In genomic region chr4:168832746-168833575, GRCh38 we compare ENCODE assay signal across 8 cellular contexts.
A peak's percentile ranks its signal among the peaks of the same experiment; 100 is the strongest.
DNase-seq lines count a peak whose midpoint lies in the region; ATAC-seq and TF ChIP-seq lines count a peak whose summit lies in the region.

No MANE protein-coding gene starts in this region.

- DNase-seq in activated naive CD4-positive, alpha-beta T cell treated with anti-CD3 and anti-CD28 coated beads for 36 hours, result no peak
- DNase-seq in activated naive CD4-positive, alpha-beta T cell treated with Interleukin-2 at 50 U/mL for 16 hours, result no peak
- DNase-seq in fibroblast of mammary gland (ENCODE audit: low read depth) (peak; percentile 45), H4 (ENCODE audit: low spot score) (no peak), NCI-H1105 treated with DMSO at 0.1 percent for 48 hours (lab: John Stamatoyannopoulos, UW) (no peak), NCI-H2227 (lab: John Stamatoyannopoulos, UW; ENCODE audit: unreplicated experiment) (no peak)
- peak in 2 of 10 donors; percentile 5 to 9 for DNase-seq in naive thymus-derived CD8-positive, alpha-beta T cell

- no peaks in the 10 kb centered on the region for H3K36me3 Mint-ChIP-seq in activated naive CD4-positive, alpha-beta T cell treated with anti-CD3 and anti-CD28 coated beads for 36 hours (ENCODE audit: low read depth)
- H3K36me3 Mint-ChIP-seq in naive thymus-derived CD8-positive, alpha-beta T cell, result peaks cover 0 to 2% (median 0%) of the 10 kb centered on the region in 3 donors

- H3K27ac Mint-ChIP-seq in activated naive CD4-positive, alpha-beta T cell treated with anti-CD3 and anti-CD28 coated beads for 36 hours, result no peak overlapping the region
- H3K27ac Mint-ChIP-seq in naive thymus-derived CD8-positive, alpha-beta T cell, result peak overlapping the region in 1 of 10 donors; percentile 29

- H3K27me3 Mint-ChIP-seq in activated naive CD4-positive, alpha-beta T cell treated with anti-CD3 and anti-CD28 coated beads for 36 hours (ENCODE audit: low read depth), result peaks cover 60% of the 10 kb centered on the region
- H3K27me3 Mint-ChIP-seq in naive thymus-derived CD8-positive, alpha-beta T cell, result peaks cover 33 to 90% (median 51%) of the 10 kb centered on the region in 5 donors

- H3K4me3 ChIP-seq in WI38 (ENCODE audit: low read depth, low read length) (peak overlapping the region; percentile 80), fibroblast of mammary gland (ENCODE audit: control insufficient read depth, low read depth, low read length) (peak overlapping the region; percentile 71)

- TF ChIP-seq CTCF in WI38 (IDR thresholded peaks at IDR 0.05; ENCODE audit: low read depth, low read length) (0 out of 2 replicates have a peak, but pooled peaks have one; percentile 13), fibroblast of mammary gland (conservative IDR thresholded peaks at IDR 0.05; ENCODE audit: control insufficient read depth, insufficient read depth, low read depth, low read length) (peak; percentile 19)

- H3K4me1 Mint-ChIP-seq in activated naive CD4-positive, alpha-beta T cell treated with anti-CD3 and anti-CD28 coated beads for 36 hours (ENCODE audit: low read depth), result peaks cover 11% of the 10 kb centered on the region
- peaks cover 8 to 21% (median 16%) of the 10 kb centered on the region in 4 donors for H3K4me1 Mint-ChIP-seq in naive thymus-derived CD8-positive, alpha-beta T cell

- H3K9me3 Mint-ChIP-seq in activated naive CD4-positive, alpha-beta T cell treated with anti-CD3 and anti-CD28 coated beads for 36 hours, result no peaks in the 10 kb centered on the region
- H3K9me3 Mint-ChIP-seq in naive thymus-derived CD8-positive, alpha-beta T cell, result no peaks in the 10 kb centered on the region

- ATAC-seq in naive thymus-derived CD8-positive, alpha-beta T cell, result peak in 1 of 2 donors; percentile 27

- POLR2A ChIA-PET in naive thymus-derived CD8-positive, alpha-beta T cell (lab: Charles Lee), result no interaction called here

- CTCF ChIA-PET in activated naive CD4-positive, alpha-beta T cell treated with anti-CD3 and anti-CD28 coated beads for 36 hours (lab: Charles Lee), result interaction anchor here (1.3 kb wide), 1 partner anchor 90 kb away, joined by 8 read pairs; no protein-coding TSS in a partner anchor

- peak overlapping the region; percentile 74 for H3K4me3 Mint-ChIP-seq in activated naive CD4-positive, alpha-beta T cell treated with anti-CD3 and anti-CD28 coated beads for 36 hours
- peak overlapping the region; percentile 65 to 93 (median 82) for H3K4me3 Mint-ChIP-seq in naive thymus-derived CD8-positive, alpha-beta T cell

- intact Hi-C loops in activated naive CD4-positive, alpha-beta T cell treated with anti-CD3 and anti-CD28 coated beads for 36 hours (cut with micrococcal nuclease), result loop anchor here (2.0 to 10.0 kb wide), 3 partner anchors 46 to 318 kb away; partner anchors contain the start of gene CBR4
